Comparison of ENCODE assay signal across 10 cellular contexts in genomic region chrX:69028006-69028760, GRCh38.
A peak's percentile ranks its signal among the peaks of the same experiment; 100 is the strongest.
DNase-seq lines count a peak whose midpoint lies in the region; ATAC-seq and TF ChIP-seq lines count a peak whose summit lies in the region.
"Had no signal": no experiment of that assay in that cellular context is flagged by ENCODE, and none has a peak within 500 bp of the region (broad histone marks: within the 10 kb centered on the region; RNA-seq: fewer than 3 reads in every experiment).

No MANE protein-coding gene starts in this region.

- no peaks in the 10 kb centered on the region for H3K36me3 Mint-ChIP-seq in activated CD8-positive, alpha-beta T cell treated with anti-CD3 and anti-CD28 coated beads for 36 hours (ENCODE audit: low read depth)
- no peaks in the 10 kb centered on the region for H3K36me3 Mint-ChIP-seq in activated CD8-positive, alpha-beta T cell treated with anti-CD3 and anti-CD28 coated beads, Interleukin-2, amount 10 ng/mL, durations not matched to agents 7 days and 5 days (ENCODE audit: low read depth)

- H3K4me1 ChIP-seq in thyroid gland: peaks cover 4 to 22% of the 10 kb centered on the region in 2 donors
- no peaks in the 10 kb centered on the region for H3K4me1 ChIP-seq in effector memory CD4-positive, alpha-beta T cell (ENCODE audit: control insufficient read depth, insufficient read depth, low read length, poor library complexity, severe bottlenecking)
- H3K4me1 ChIP-seq: uterus had no signal

- peak overlapping the region in 2 of 3 donors; percentile 32 to 39 for H3K27ac ChIP-seq in thyroid gland
- no peak overlapping the region for H3K27ac ChIP-seq in effector memory CD4-positive, alpha-beta T cell (ENCODE audit: insufficient read depth, low read length, poor library complexity, severe bottlenecking)
- H3K27ac ChIP-seq: uterus had no signal

- no peaks in the 10 kb centered on the region for H3K36me3 ChIP-seq in thyroid gland
- no peaks in the 10 kb centered on the region for H3K36me3 ChIP-seq in effector memory CD4-positive, alpha-beta T cell (ENCODE audit: control insufficient read depth, insufficient read depth, low read length)
- H3K36me3 ChIP-seq: uterus had no signal

- H3K4me1 Mint-ChIP-seq in activated CD8-positive, alpha-beta T cell treated with anti-CD3 and anti-CD28 coated beads for 36 hours (ENCODE audit: low read depth): no peaks in the 10 kb centered on the region
- no peaks in the 10 kb centered on the region for H3K4me1 Mint-ChIP-seq in activated CD8-positive, alpha-beta T cell treated with anti-CD3 and anti-CD28 coated beads, Interleukin-2, amount 10 ng/mL, durations not matched to agents 7 days and 5 days (ENCODE audit: low read depth)

- H3K9me3 ChIP-seq in thyroid gland: no peaks in the 10 kb centered on the region
- H3K9me3 ChIP-seq in effector memory CD4-positive, alpha-beta T cell (ENCODE audit: control insufficient read depth, low read length): no peaks in the 10 kb centered on the region
- H3K9me3 ChIP-seq: uterus had no signal

- peak; percentile 4 for DNase-seq in activated CD8-positive, alpha-beta T cell treated with anti-CD3 and anti-CD28 coated beads for 36 hours
- DNase-seq in activated CD8-positive, alpha-beta T cell treated with anti-CD3 and anti-CD28 coated beads, Interleukin-2, amount 10 ng/mL, durations not matched to agents 7 days and 5 days: no peak
- DNase-seq in SKM-1 treated with dmso at 0.1 percent for 144 hours (lab: John Stamatoyannopoulos, UW; ENCODE audit: unreplicated experiment) (peak; percentile 3), thyroid gland (no peak), pons (ENCODE audit: low spot score) (no peak), COLO668 (lab: John Stamatoyannopoulos, UW; ENCODE audit: unreplicated experiment) (no peak)
- no peak for DNase-seq in effector memory CD4-positive, alpha-beta T cell
- DNase-seq: occipital lobe, uterus had no signal

- H3K9me3 Mint-ChIP-seq in activated CD8-positive, alpha-beta T cell treated with anti-CD3 and anti-CD28 coated beads for 36 hours: no peaks in the 10 kb centered on the region
- no peaks in the 10 kb centered on the region for H3K9me3 Mint-ChIP-seq in activated CD8-positive, alpha-beta T cell treated with anti-CD3 and anti-CD28 coated beads, Interleukin-2, amount 10 ng/mL, durations not matched to agents 7 days and 5 days (ENCODE audit: insufficient read depth)

- H3K4me3 Mint-ChIP-seq in activated CD8-positive, alpha-beta T cell treated with anti-CD3 and anti-CD28 coated beads for 36 hours: no peak overlapping the region
- H3K4me3 Mint-ChIP-seq in activated CD8-positive, alpha-beta T cell treated with anti-CD3 and anti-CD28 coated beads, Interleukin-2, amount 10 ng/mL, durations not matched to agents 7 days and 5 days: no peak overlapping the region

- CTCF ChIA-PET in activated CD8-positive, alpha-beta T cell treated with anti-CD3 and anti-CD28 coated beads for 36 hours (lab: Charles Lee): no interaction called here
- CTCF ChIA-PET in activated CD8-positive, alpha-beta T cell treated with anti-CD3 and anti-CD28 coated beads, Interleukin-2, amount 10 ng/mL, durations not matched to agents 7 days and 5 days (lab: Charles Lee): no interaction called here

- intact Hi-C loops in activated CD8-positive, alpha-beta T cell treated with anti-CD3 and anti-CD28 coated beads for 36 hours (cut with micrococcal nuclease): no loop called here
- intact Hi-C loops in thyroid gland (cut with DNase I): no loop called here

- H3K27me3 ChIP-seq in thyroid gland: no peaks in the 10 kb centered on the region
- no peaks in the 10 kb centered on the region for H3K27me3 ChIP-seq in effector memory CD4-positive, alpha-beta T cell (replicated peaks; ENCODE audit: control insufficient read depth, insufficient read depth, low read length, poor library complexity, severe bottlenecking)

- no peak for TF ChIP-seq POLR2A in thyroid gland (IDR thresholded peaks at IDR 0.05)

- H3K27me3 Mint-ChIP-seq in activated CD8-positive, alpha-beta T cell treated with anti-CD3 and anti-CD28 coated beads for 36 hours: no peaks in the 10 kb centered on the region
- H3K27me3 Mint-ChIP-seq in activated CD8-positive, alpha-beta T cell treated with anti-CD3 and anti-CD28 coated beads, Interleukin-2, amount 10 ng/mL, durations not matched to agents 7 days and 5 days (ENCODE audit: low read depth): no peaks in the 10 kb centered on the region

- no peak for TF ChIP-seq CTCF in activated CD8-positive, alpha-beta T cell treated with anti-CD3 and anti-CD28 coated beads for 36 hours (IDR thresholded peaks at IDR 0.05)
- TF ChIP-seq CTCF in thyroid gland (IDR thresholded peaks at IDR 0.05): no peak

- no peak overlapping the region for H3K4me3 ChIP-seq in thyroid gland (replicated peaks in 1 of 3)
- H3K4me3 ChIP-seq in effector memory CD4-positive, alpha-beta T cell (ENCODE audit: insufficient read depth, low read depth, low read length, poor library complexity, severe bottlenecking): no peak overlapping the region
- H3K4me3 ChIP-seq: uterus had no signal

- no peak overlapping the region for H3K27ac Mint-ChIP-seq in activated CD8-positive, alpha-beta T cell treated with anti-CD3 and anti-CD28 coated beads for 36 hours
- H3K27ac Mint-ChIP-seq in activated CD8-positive, alpha-beta T cell treated with anti-CD3 and anti-CD28 coated beads, Interleukin-2, amount 10 ng/mL, durations not matched to agents 7 days and 5 days: no peak overlapping the region

- WGBS in thyroid gland, 2 donors: 57 to 65% methylated on average over 6 of the region's 8 CpGs

- peak; percentile 55 for ATAC-seq in activated CD8-positive, alpha-beta T cell treated with anti-CD3 and anti-CD28 coated beads for 36 hours
- ATAC-seq in activated CD8-positive, alpha-beta T cell treated with anti-CD3 and anti-CD28 coated beads, Interleukin-2, amount 10 ng/mL, durations not matched to agents 7 days and 5 days: no peak
- ATAC-seq in HG03039 (IDR thresholded peaks at IDR 0.05; ENCODE audit: unreplicated experiment): peak; percentile 85

- POLR2A ChIA-PET in activated CD8-positive, alpha-beta T cell treated with anti-CD3 and anti-CD28 coated beads for 36 hours (lab: Charles Lee): no interaction called here
- POLR2A ChIA-PET in activated CD8-positive, alpha-beta T cell treated with anti-CD3 and anti-CD28 coated beads, Interleukin-2, amount 10 ng/mL, durations not matched to agents 7 days and 5 days (lab: Charles Lee): no interaction called here

Comparison
In these comparisons a context has a peak if more than half of its experiments do, and no peak if none do; other contexts are left out.
1. DNase-seq: peak in activated CD8-positive, alpha-beta T cell treated with anti-CD3 and anti-CD28 coated beads for 36 hours (single experiment) and SKM-1 treated with dmso at 0.1 percent for 144 hours (single experiment); none in activated CD8-positive, alpha-beta T cell treated with anti-CD3 and anti-CD28 coated beads, Interleukin-2, amount 10 ng/mL, durations not matched to agents 7 days and 5 days (single experiment), thyroid gland (0 of 2), pons (single experiment), effector memory CD4-positive, alpha-beta T cell (0 of 3) and COLO668 (single experiment).